ENCODE assay signal across 12 cellular contexts in the genomic region with DNA sequence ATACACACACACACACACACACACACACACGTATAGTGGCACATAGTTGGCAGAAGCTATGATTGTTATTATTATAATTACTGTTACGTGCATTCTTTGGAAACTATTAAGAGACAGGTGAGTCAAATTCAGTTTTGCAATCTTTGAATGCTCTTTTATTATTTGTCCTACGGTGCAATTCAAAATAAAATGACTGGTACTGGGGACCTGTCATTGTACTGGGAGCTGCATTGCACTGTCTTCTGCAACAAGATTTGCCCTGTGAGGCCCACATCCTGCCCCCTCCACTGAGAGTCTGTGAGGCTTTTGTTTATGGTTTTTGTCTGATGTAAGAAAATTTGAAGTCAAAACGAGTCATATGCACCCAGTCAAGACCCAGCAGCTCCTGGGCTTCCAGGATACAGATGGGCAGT. TPM values are rescaled to one million over a fixed set of nuclear protein-coding genes. Genes with fewer than 3 reads are reported as not detected.
A peak's percentile ranks its signal among the peaks of the same experiment; 100 is the strongest.
DNase-seq lines count a peak whose midpoint lies in the region; ATAC-seq and TF ChIP-seq lines count a peak whose summit lies in the region.
"Had no signal": no experiment of that assay in that cellular context is flagged by ENCODE, and none has a peak within 500 bp of the region (broad histone marks: within the 10 kb centered on the region; RNA-seq: fewer than 3 reads in every experiment).

No MANE protein-coding gene starts in this region.

- H3K36me3 ChIP-seq in CD4-positive, CD25-positive, alpha-beta regulatory T cell (ENCODE audit: control insufficient read depth, insufficient read depth, low read length) = peaks cover 21% of the 10 kb centered on the region
- H3K36me3 ChIP-seq in spleen = peaks cover 0 to 16% (median 9%) of the 10 kb centered on the region in 6 donors
- H3K36me3 ChIP-seq: tibial artery, WERI-Rb-1 had no signal

- no peaks in the 10 kb centered on the region for H3K9me3 ChIP-seq in CD4-positive, CD25-positive, alpha-beta regulatory T cell (ENCODE audit: control insufficient read depth in 2 of 2, low read length in 2 of 2)
- no peaks in the 10 kb centered on the region for H3K9me3 ChIP-seq in T-helper 17 cell (ENCODE audit: control insufficient read depth, low read length, poor library complexity, severe bottlenecking)
- H3K9me3 ChIP-seq in spleen = no peaks in the 10 kb centered on the region

- peaks cover 26 to 67% (median 52%) of the 10 kb centered on the region in 4 donors for H3K4me1 Mint-ChIP-seq in CD4-positive, CD25-positive, alpha-beta regulatory T cell
- peaks cover 62% of the 10 kb centered on the region for H3K4me1 Mint-ChIP-seq in T-helper 17 cell
- H3K4me1 Mint-ChIP-seq: endodermal cell had no signal

- peak overlapping the region; percentile 98 for H3K4me3 ChIP-seq in CD4-positive, CD25-positive, alpha-beta regulatory T cell (ENCODE audit: low read depth, low read length)
- H3K4me3 ChIP-seq in spleen = peak overlapping the region; percentile 28 to 71 (median 40)
- H3K4me3 ChIP-seq: tibial artery had no signal

- intact Hi-C loops in spleen (cut with DNase I; ENCODE audit: low total_unique reads) = no loop called here

- DNase-seq in CD4-positive, CD25-positive, alpha-beta regulatory T cell = peak; percentile 19 to 89 (median 77)
- peak in 2 of 3 donors; percentile 30 to 34 for DNase-seq in T-helper 17 cell
- DNase-seq in activated gamma-delta T cell treated with anti-CD3 and anti-CD28 coated beads, Interleukin-2, amount 50 U/mL, for 16 hours (ENCODE audit: low read depth) = peak; percentile 48
- DNase-seq in spleen = no peak
- DNase-seq in middle frontal gyrus (ENCODE audit: extremely low spot score, low spot score) = no peak
- DNase-seq in amygdala (lab: John Stamatoyannopoulos, UW) = no peak
- DNase-seq: endodermal cell, NCI-H524, tibial artery, WERI-Rb-1 had no signal

- H3K36me3 Mint-ChIP-seq in CD4-positive, CD25-positive, alpha-beta regulatory T cell = peaks cover 36% of the 10 kb centered on the region
- H3K36me3 Mint-ChIP-seq in T-helper 17 cell (ENCODE audit: low read depth) = peaks cover 7% of the 10 kb centered on the region

- WGBS in spleen, 5 donors = 24 to 40% (median 27%) methylated on average over 4 of the region's 4 CpGs

- peak overlapping the region; percentile 95 to 98 (median 98) for H3K4me3 Mint-ChIP-seq in CD4-positive, CD25-positive, alpha-beta regulatory T cell
- peak overlapping the region; percentile 95 for H3K4me3 Mint-ChIP-seq in T-helper 17 cell
- H3K4me3 Mint-ChIP-seq: endodermal cell had no signal

- peaks cover 68% of the 10 kb centered on the region for H3K4me1 ChIP-seq in CD4-positive, CD25-positive, alpha-beta regulatory T cell (ENCODE audit: control insufficient read depth, insufficient read depth, low read length, poor library complexity, severe bottlenecking)
- H3K4me1 ChIP-seq in spleen = peaks cover 19 to 76% (median 49%) of the 10 kb centered on the region in 6 donors
- H3K4me1 ChIP-seq: tibial artery had no signal

- TF ChIP-seq CTCF in spleen (IDR thresholded peaks at IDR 0.05 in 8 of 11, conservative IDR thresholded peaks at IDR 0.05 in 3 of 11) = no peak

- H3K9me3 Mint-ChIP-seq in CD4-positive, CD25-positive, alpha-beta regulatory T cell = peaks cover 0 to 2% (median 0%) of the 10 kb centered on the region in 7 donors
- H3K9me3 Mint-ChIP-seq: endodermal cell had no signal

- no peaks in the 10 kb centered on the region for H3K27me3 ChIP-seq in CD4-positive, CD25-positive, alpha-beta regulatory T cell (ENCODE audit: control insufficient read depth, insufficient read depth, low read length)
- H3K27me3 ChIP-seq in spleen (replicated peaks in 1 of 7) = no peaks in the 10 kb centered on the region
- H3K27me3 ChIP-seq: tibial artery had no signal

- TF ChIP-seq POLR2A in spleen (IDR thresholded peaks at IDR 0.05) = no peak

- peak overlapping the region; percentile 86 for H3K27ac ChIP-seq in CD4-positive, CD25-positive, alpha-beta regulatory T cell (ENCODE audit: insufficient read depth, low read length, poor library complexity, severe bottlenecking)
- H3K27ac ChIP-seq in spleen = peak overlapping the region; percentile 48 to 92 (median 85)
- H3K27ac ChIP-seq: tibial artery, WERI-Rb-1 had no signal

- no peaks in the 10 kb centered on the region for H3K27me3 Mint-ChIP-seq in CD4-positive, CD25-positive, alpha-beta regulatory T cell
- H3K27me3 Mint-ChIP-seq in T-helper 17 cell = no peaks in the 10 kb centered on the region

- ATAC-seq in CD4-positive, CD25-positive, alpha-beta regulatory T cell (ENCODE audit: low read depth in 2 of 2) = peak; percentile 68 to 70
- ATAC-seq in T-helper 17 cell (peak; percentile 51), HG03045 (IDR thresholded peaks at IDR 0.05; ENCODE audit: unreplicated experiment) (no peak), HG02678 (IDR thresholded peaks at IDR 0.05; ENCODE audit: unreplicated experiment) (no peak)

- peak overlapping the region; percentile 96 to 99 (median 96) for H3K27ac Mint-ChIP-seq in CD4-positive, CD25-positive, alpha-beta regulatory T cell
- H3K27ac Mint-ChIP-seq in T-helper 17 cell = peak overlapping the region; percentile 98
- H3K27ac Mint-ChIP-seq: endodermal cell had no signal

RNA-seq across cellular contexts. Expression of a gene that starts 1.9 kb away (rescaled TPM):
- total RNA-seq in CD4-positive, CD25-positive, alpha-beta regulatory T cell = 105 TPM
- 100 to 1,000 TPM; 124 to 147 (median 131) TPM for polyA plus RNA-seq in CD4-positive, CD25-positive, alpha-beta regulatory T cell
- 100 to 1,000 TPM in 1 of 2 donors, 10 to 100 TPM in 1; 96.6 to 124 TPM for total RNA-seq in T-helper 17 cell
- 100 to 1,000 TPM in 1 of 7 donors, 10 to 100 TPM in 6; 32.3 to 151 (median 37.2) TPM for total RNA-seq in spleen
- polyA plus RNA-seq in spleen = 10 to 100 TPM; 30.7 to 40.1 (median 38.4) TPM
- total RNA-seq: endodermal cell had no signal

RNA-seq across cellular contexts. Expression of a gene that starts 58.8 kb away (rescaled TPM):
- total RNA-seq in CD4-positive, CD25-positive, alpha-beta regulatory T cell = 0.76 TPM
- under 1 TPM; 0.07 to 0.88 (median 0.15) TPM for polyA plus RNA-seq in CD4-positive, CD25-positive, alpha-beta regulatory T cell
- total RNA-seq in T-helper 17 cell = 1 to 10 TPM; 3.1 to 3.9 TPM
- total RNA-seq in spleen = 100 to 1,000 TPM in 1 of 7 donors, 10 to 100 TPM in 6; 28.9 to 134 (median 63.5) TPM
- polyA plus RNA-seq in spleen = 10 to 100 TPM; 12.5 to 21.4 (median 13.3) TPM
- total RNA-seq: endodermal cell had no signal

Comparison
In these comparisons a context has a peak if more than half of its experiments do, and no peak if none do; other contexts are left out.
1. ATAC-seq: peak in CD4-positive, CD25-positive, alpha-beta regulatory T cell (2 of 2) and T-helper 17 cell (single experiment); none in HG03045 (single experiment) and HG02678 (single experiment).
2. DNase-seq: peak in CD4-positive, CD25-positive, alpha-beta regulatory T cell (3 of 3), T-helper 17 cell (2 of 3) and activated gamma-delta T cell treated with anti-CD3 and anti-CD28 coated beads, Interleukin-2, amount 50 U/mL, for 16 hours (single experiment); none in spleen (single experiment), middle frontal gyrus (single experiment) and amygdala (0 of 56).
3. RNA of a gene that starts 58.8 kb away (total RNA-seq): 28.9 to 134 TPM in spleen; 3.1 to 3.9 TPM in T-helper 17 cell and 0.76 TPM in CD4-positive, CD25-positive, alpha-beta regulatory T cell (single experiment); every median in the first group is over 4 times any median in the second.